ENCODE assay signal across 21 cellular contexts in the genomic region with DNA sequence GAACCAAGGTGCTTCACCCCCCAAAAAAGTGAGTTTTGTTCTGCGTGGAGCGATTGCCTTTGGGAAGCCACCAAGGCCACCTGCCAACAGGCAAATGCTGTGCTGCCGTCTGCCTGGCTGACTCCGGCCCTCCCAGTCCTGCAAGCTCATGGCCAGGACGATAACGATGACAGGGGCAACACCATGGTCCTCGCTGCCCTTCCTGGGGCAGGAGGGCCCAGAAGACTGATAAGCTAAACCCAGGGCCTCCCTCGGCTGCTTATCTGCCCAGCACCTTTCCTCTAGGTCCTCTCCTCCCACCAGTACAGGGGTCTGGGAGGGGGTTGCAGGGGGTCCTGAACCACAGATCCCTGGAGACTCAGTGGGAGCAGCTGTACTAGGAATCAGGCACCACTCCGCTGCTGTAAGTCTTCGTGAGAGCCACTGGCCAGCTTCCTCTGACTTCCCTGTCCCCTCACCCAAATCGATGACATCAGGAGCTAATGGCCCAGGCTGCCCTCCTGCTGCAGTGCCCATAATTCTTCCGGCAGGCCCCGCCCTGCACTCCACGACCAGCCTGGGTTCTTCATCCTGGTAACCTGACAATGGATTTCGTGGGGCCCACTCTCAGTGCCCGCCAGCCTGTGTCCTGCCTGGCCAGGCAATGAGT. TPM values are rescaled to one million over a fixed set of nuclear protein-coding genes. Genes with fewer than 3 reads are reported as not detected.
DNase-seq lines count a peak whose midpoint lies in the region; ATAC-seq, FAIRE-seq and TF ChIP-seq lines count a peak whose summit lies in the region.
"Had no signal": no experiment of that assay in that cellular context is flagged by ENCODE, and none has a peak within 500 bp of the region (broad histone marks: within the 10 kb centered on the region; RNA-seq: fewer than 3 reads in every experiment).

No MANE protein-coding gene starts in this region.

- TF ChIP-seq CTCF in cardiac muscle cell (IDR thresholded peaks at IDR 0.05; ENCODE audit: low read depth, low read length) (no peak), endothelial cell of umbilical vein (IDR thresholded peaks at IDR 0.05; ENCODE audit: extremely low read depth in 1 of 2, insufficient read depth in 1 of 2, low read depth in 1 of 2, low read length in 2 of 2) (no peak), transverse colon (IDR thresholded peaks at IDR 0.05) (no peak)

- H3K4me3 ChIP-seq in cardiac muscle cell (no peak overlapping the region), endothelial cell of umbilical vein (replicated peaks in 1 of 3; ENCODE audit: insufficient read depth in 1 of 3, low read depth in 1 of 3, low read length in 3 of 3) (no peak overlapping the region), transverse colon (no peak overlapping the region)
- H3K4me3 ChIP-seq: breast epithelium, pancreas, uterus had no signal

- TF ChIP-seq POLR2A in endothelial cell of umbilical vein (IDR thresholded peaks at IDR 0.05; ENCODE audit: low read depth, low read length), result no peak
- TF ChIP-seq POLR2A in transverse colon (IDR thresholded peaks at IDR 0.05), result no peak

- 66% methylated on average over 14 of the region's 16 CpGs; no CpG with 5 or more reads in 1 of the 2 donors for WGBS in transverse colon (ENCODE audit: low coverage in 1 of 2), 2 donors

- H3K9me3 ChIP-seq in cardiac muscle cell (ENCODE audit: low read depth), result no peaks in the 10 kb centered on the region
- no peaks in the 10 kb centered on the region for H3K9me3 ChIP-seq in endothelial cell of umbilical vein (replicated peaks; ENCODE audit: control insufficient read depth, insufficient read depth, low read length)
- no peaks in the 10 kb centered on the region for H3K9me3 ChIP-seq in transverse colon
- H3K9me3 ChIP-seq: breast epithelium, Caco-2, pancreas, Peyer's patch, uterus had no signal

- in situ Hi-C loops in transverse colon (cut with MboI; ENCODE audit: low pct_ligation_motif_present in 1 of 4, low pct_unique_long_range_greater_than_20kb in 1 of 4, low sequenced_read_pairs in 3 of 4), result loop anchor here in 1 of 4 donors (25.0 kb wide), 1 partner anchor 142 kb away; the partner anchor contains the start of genes CINP and TECPR2

- H3K36me3 ChIP-seq in cardiac muscle cell (peaks cover 4% of the 10 kb centered on the region), endothelial cell of umbilical vein (ENCODE audit: control insufficient read depth in 2 of 2, extremely low read depth in 1 of 2, insufficient read depth in 2 of 2, low read length in 2 of 2) (peaks cover 0 to 5% of the 10 kb centered on the region in 2 experiments), transverse colon (peaks cover 0 to 3% (median 0%) of the 10 kb centered on the region in 4 donors)
- H3K36me3 ChIP-seq: breast epithelium, pancreas, uterus had no signal

- DNase-seq in cardiac muscle cell (ENCODE audit: low read depth in 1 of 2, low spot score in 1 of 2) (no peak), Right ventricle myocardium inferior (ENCODE audit: missing footprints) (no peak), endothelial cell of umbilical vein (ENCODE audit: low read depth, low spot score) (no peak), left kidney (ENCODE audit: low read depth, low spot score) (peak; percentile 83), transverse colon (no peak), GOT3 (lab: John Stamatoyannopoulos, UW) (no peak), DMS153 treated with DMSO at 0.1 percent for 48 hours (lab: John Stamatoyannopoulos, UW; ENCODE audit: unreplicated experiment) (no peak)
- DNase-seq: activated CD4-positive, alpha-beta T cell treated with anti-CD3 and anti-CD28 coated beads, Interleukin-2, amount 10 ng/mL, durations not matched to agents 24 days and 14 days; activated naive CD8-positive, alpha-beta T cell treated with anti-CD3 and anti-CD28 coated beads, Interleukin-2, amount 50 U/mL, for 24 hours; Caco-2; mammary epithelial cell; NCI-H187; NCI-H2227 treated with DMSO at 0.1 percent for 48 hours; pancreas; stimulated activated CD4-positive, alpha-beta T cell treated with anti-CD3 and anti-CD28 coated beads, Interleukin-4, amount 100 ng/mL, for 24 hours; uterus had no signal

- no peak for TF ChIP-seq EP300 in transverse colon (IDR thresholded peaks at IDR 0.05; ENCODE audit: low read depth)

- H2AFZ ChIP-seq in endothelial cell of umbilical vein (ENCODE audit: low read depth, low read length), result no peak overlapping the region

- dilution Hi-C loops in endothelial cell of umbilical vein (cut with MboI; ENCODE audit: extremely low pct_ligation_motif_present, low sequenced_read_pairs), result loop anchor here (10.0 kb wide), 1 partner anchor 60 kb away; no protein-coding TSS in a partner anchor

- H3K4me1 ChIP-seq in cardiac muscle cell (ENCODE audit: low read depth) (peaks cover 14% of the 10 kb centered on the region), endothelial cell of umbilical vein (ENCODE audit: control insufficient read depth, extremely low read depth, insufficient read depth, low read length) (peaks cover 30% of the 10 kb centered on the region), transverse colon (peaks cover 0 to 18% (median 13%) of the 10 kb centered on the region in 4 donors)
- H3K4me1 ChIP-seq: breast epithelium, uterus had no signal

- no peak overlapping the region for H3K9ac ChIP-seq in endothelial cell of umbilical vein (replicated peaks; ENCODE audit: extremely low read depth, insufficient read depth, low read length)

- no peaks in the 10 kb centered on the region for H3K9me1 ChIP-seq in endothelial cell of umbilical vein (replicated peaks; ENCODE audit: control insufficient read depth, extremely low read depth, insufficient read depth, low read length)

- CTCF ChIA-PET in endothelial cell of umbilical vein (lab: Charles Lee), result interaction anchor here (2.2 kb wide), 1 partner anchor 66 kb away, joined by 12 read pairs; no protein-coding TSS in a partner anchor

- peaks cover 3% of the 10 kb centered on the region for H3K79me2 ChIP-seq in endothelial cell of umbilical vein (ENCODE audit: control insufficient read depth, insufficient read depth, low read length)

- H3K27me3 ChIP-seq in cardiac muscle cell (no peaks in the 10 kb centered on the region), endothelial cell of umbilical vein (ENCODE audit: control insufficient read depth in 2 of 2, insufficient read depth in 2 of 2, low read length in 2 of 2) (no peaks in the 10 kb centered on the region), transverse colon (no peaks in the 10 kb centered on the region)
- H3K27me3 ChIP-seq: breast epithelium, pancreas, Peyer's patch, uterus had no signal

- FAIRE-seq in endothelial cell of umbilical vein (lab: Jason Lieb, UNC), result no peak
- FAIRE-seq: H54, pancreas had no signal

- peak overlapping the region; percentile 51 for H3K27ac ChIP-seq in cardiac muscle cell
- H3K27ac ChIP-seq in endothelial cell of umbilical vein (ENCODE audit: insufficient read depth, low read depth, low read length), result peak overlapping the region; percentile 69
- H3K27ac ChIP-seq in transverse colon, result peak overlapping the region; percentile 13 to 65 (median 43)
- H3K27ac ChIP-seq: HL-60, uterus had no signal

- intact Hi-C loops in Right ventricle myocardium inferior (cut with DNase I), result no loop called here
- intact Hi-C loops in endothelial cell of umbilical vein (cut with micrococcal nuclease), result loop anchor here (10.0 kb wide), 1 partner anchor 140 kb away; the partner anchor contains the start of genes CINP and TECPR2
- intact Hi-C loops in transverse colon (cut with DNase I; ENCODE audit: low total_unique reads), result no loop called here

- ATAC-seq in Right ventricle myocardium inferior (no peak), GM18909 (IDR thresholded peaks at IDR 0.05; ENCODE audit: poor library complexity, unreplicated experiment) (no peak)
- ATAC-seq: activated naive CD8-positive, alpha-beta T cell treated with anti-CD3 and anti-CD28 coated beads, Interleukin-2, amount 50 U/mL, for 24 hours had no signal

- POLR2A ChIA-PET in endothelial cell of umbilical vein (lab: Charles Lee), result interaction anchor here (0.6 kb wide), 1 partner anchor 46 kb away, joined by 3 read pairs; no protein-coding TSS in a partner anchor

- H4K20me1 ChIP-seq in endothelial cell of umbilical vein (replicated peaks; ENCODE audit: control insufficient read depth, extremely low read depth, insufficient read depth, low read length), result no peaks in the 10 kb centered on the region

- BruUV-seq in endothelial cell of umbilical vein (replicated peaks; lab: Mats Ljungman, UMichigan), result no TSS peak

- H3K4me2 ChIP-seq in endothelial cell of umbilical vein (ENCODE audit: insufficient read depth, low read length), result no peak overlapping the region

TF ChIP-seq in endothelial cell of umbilical vein, 7 proteins besides CTCF, POLR2A, EP300 and RAD21:
- TF ChIP-seq, protein P1, sequence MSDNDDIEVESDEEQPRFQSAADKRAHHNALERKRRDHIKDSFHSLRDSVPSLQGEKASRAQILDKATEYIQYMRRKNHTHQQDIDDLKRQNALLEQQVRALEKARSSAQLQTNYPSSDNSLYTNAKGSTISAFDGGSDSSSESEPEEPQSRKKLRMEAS (IDR thresholded peaks at IDR 0.05; ENCODE audit: insufficient read depth, insufficient read length), result no peak
- TF ChIP-seq GATA2 (IDR thresholded peaks at IDR 0.05; ENCODE audit: insufficient read depth, insufficient read length, low read depth, low read length), result no peak
- no peak for TF ChIP-seq POLR2AphosphoS5 (IDR thresholded peaks at IDR 0.05; ENCODE audit: insufficient read depth, low read depth, low read length)
- no peak for TF ChIP-seq FOS (IDR thresholded peaks at IDR 0.05; ENCODE audit: borderline replicate concordance, insufficient read depth, low read length)
- no peak for TF ChIP-seq JUN (IDR thresholded peaks at IDR 0.05; ENCODE audit: borderline replicate concordance, insufficient read depth, insufficient read length, low read depth)
- TF ChIP-seq EZH2 (IDR thresholded peaks at IDR 0.05; ENCODE audit: borderline replicate concordance, low read depth, low read length, severe bottlenecking), result no peak
- TF ChIP-seq MYC (IDR thresholded peaks at IDR 0.05; ENCODE audit: low read depth, low read length), result no peak

RNA-seq across cellular contexts. Expression of gene ANKRD9, which starts 5.2 kb away (rescaled TPM):
- 78.9 and 99.9 TPM in 2 replicates for total RNA-seq in cardiac muscle cell
- 93.1 and 101 TPM in 2 replicates for polyA plus RNA-seq in cardiac muscle cell
- total RNA-seq in Right ventricle myocardium inferior, result 148 TPM
- 24.6 and 25.9 TPM in 2 replicates for total RNA-seq in endothelial cell of umbilical vein
- 21.0 and 27.5 TPM in 2 replicates for polyA plus RNA-seq in endothelial cell of umbilical vein
- polyA plus RNA-seq in endothelial cell of umbilical vein (2011; cell fraction: cytosol; rRNA removed), result 5.7 and 11.8 TPM in 2 replicates
- 21.4 and 27.4 TPM in 2 replicates for polyA plus RNA-seq in endothelial cell of umbilical vein (2011; cell fraction: nucleus; rRNA removed)
- 5.1 and 12.3 TPM in 2 replicates for polyA plus RNA-seq in endothelial cell of umbilical vein (2012)
- polyA minus RNA-seq in endothelial cell of umbilical vein, result 5.9 and 6.0 TPM in 2 replicates
- 22.3 TPM for polyA minus RNA-seq in endothelial cell of umbilical vein (2011; cell fraction: cytosol; rRNA and poly(A)+ RNA removed)
- 3.6 and 3.8 TPM in 2 replicates for polyA minus RNA-seq in endothelial cell of umbilical vein (2011; cell fraction: nucleus; rRNA and poly(A)+ RNA removed)
- total RNA-seq in transverse colon, result 100 to 1,000 TPM; 171 to 504 (median 319) TPM
